In genomic region chr9:75090579-75090978, GRCh38 we compare ENCODE assay signal across 15 cellular contexts. TPM values are rescaled to one million over a fixed set of nuclear protein-coding genes. Genes with fewer than 3 reads are reported as not detected.
DNase-seq lines count a peak whose midpoint lies in the region; ATAC-seq and TF ChIP-seq lines count a peak whose summit lies in the region.
"Had no signal": no experiment of that assay in that cellular context is flagged by ENCODE, and none has a peak within 500 bp of the region (broad histone marks: within the 10 kb centered on the region; RNA-seq: fewer than 3 reads in every experiment).

No MANE protein-coding gene starts in this region.

- H3K9me2 ChIP-seq in SU-DHL-6 (replicated peaks; ENCODE audit: insufficient read depth, low read length): no peaks in the 10 kb centered on the region

- H3K27ac Mint-ChIP-seq in activated naive CD4-positive, alpha-beta T cell treated with anti-CD3 and anti-CD28 coated beads, Interleukin-2, amount 10 ng/mL, durations not matched to agents 7 days and 5 days: peak overlapping the region; percentile 64
- H3K27ac Mint-ChIP-seq in stimulated activated naive CD8-positive, alpha-beta T cell treated with anti-CD3 and anti-CD28 coated beads, Interleukin-15, amount 100 ng/mL, for 72 hours: no peak overlapping the region

- intact Hi-C loops in vagina (cut with DNase I): no loop called here

- H3K4me1 Mint-ChIP-seq in activated naive CD4-positive, alpha-beta T cell treated with anti-CD3 and anti-CD28 coated beads, Interleukin-2, amount 10 ng/mL, durations not matched to agents 7 days and 5 days: peaks cover 66% of the 10 kb centered on the region
- peaks cover 72% of the 10 kb centered on the region for H3K4me1 Mint-ChIP-seq in stimulated activated naive CD8-positive, alpha-beta T cell treated with anti-CD3 and anti-CD28 coated beads, Interleukin-15, amount 100 ng/mL, for 72 hours

- H2AFZ ChIP-seq in SU-DHL-6 (ENCODE audit: low read depth, low read length, severe bottlenecking): no peak overlapping the region

- no peaks in the 10 kb centered on the region for H3K27me3 Mint-ChIP-seq in activated naive CD4-positive, alpha-beta T cell treated with anti-CD3 and anti-CD28 coated beads, Interleukin-2, amount 10 ng/mL, durations not matched to agents 7 days and 5 days
- H3K27me3 Mint-ChIP-seq in stimulated activated naive CD8-positive, alpha-beta T cell treated with anti-CD3 and anti-CD28 coated beads, Interleukin-15, amount 100 ng/mL, for 72 hours: no peaks in the 10 kb centered on the region

- H3K27me3 ChIP-seq in SU-DHL-6 (ENCODE audit: low read length): no peaks in the 10 kb centered on the region
- no peaks in the 10 kb centered on the region for H3K27me3 ChIP-seq in effector memory CD4-positive, alpha-beta T cell (replicated peaks; ENCODE audit: control insufficient read depth, insufficient read depth, low read length, poor library complexity, severe bottlenecking)
- H3K27me3 ChIP-seq in vagina: no peaks in the 10 kb centered on the region
- H3K27me3 ChIP-seq: MG63, pancreas had no signal

- TF ChIP-seq CTCF in SU-DHL-6 (IDR thresholded peaks at IDR 0.05; ENCODE audit: insufficient read depth, low read length, poor library complexity, severe bottlenecking) (no peak), vagina (IDR thresholded peaks at IDR 0.05) (no peak)

- TF ChIP-seq POLR2A in vagina (IDR thresholded peaks at IDR 0.05): no peak

- H3K4me3 ChIP-seq in SU-DHL-6 (ENCODE audit: insufficient read depth, low read length, poor library complexity, severe bottlenecking) (no peak overlapping the region), vagina (peak overlapping the region in 1 of 2 donors; percentile 89)
- H3K4me3 ChIP-seq in effector memory CD4-positive, alpha-beta T cell (ENCODE audit: insufficient read depth, low read depth, low read length, poor library complexity, severe bottlenecking): peak overlapping the region; percentile 94
- H3K4me3 ChIP-seq: MG63 had no signal

- H3K36me3 Mint-ChIP-seq in activated naive CD4-positive, alpha-beta T cell treated with anti-CD3 and anti-CD28 coated beads, Interleukin-2, amount 10 ng/mL, durations not matched to agents 7 days and 5 days: peaks cover 36% of the 10 kb centered on the region

- peak overlapping the region; percentile 97 for H3K4me2 ChIP-seq in SU-DHL-6 (ENCODE audit: low read depth, low read length, poor library complexity, severe bottlenecking)

- no peak overlapping the region for H3K9ac ChIP-seq in SU-DHL-6 (ENCODE audit: low read length)

- peaks cover 60% of the 10 kb centered on the region for H3K4me1 ChIP-seq in effector memory CD4-positive, alpha-beta T cell (ENCODE audit: control insufficient read depth, insufficient read depth, low read length, poor library complexity, severe bottlenecking)
- H3K4me1 ChIP-seq in vagina: peaks cover 66% of the 10 kb centered on the region

- H3K9me3 ChIP-seq in SU-DHL-6 (ENCODE audit: insufficient read depth, low read length) (no peaks in the 10 kb centered on the region), vagina (no peaks in the 10 kb centered on the region)
- no peaks in the 10 kb centered on the region for H3K9me3 ChIP-seq in effector memory CD4-positive, alpha-beta T cell (ENCODE audit: control insufficient read depth, low read length)
- H3K9me3 ChIP-seq: MG63, pancreas had no signal

- DNase-seq in activated naive CD4-positive, alpha-beta T cell treated with anti-CD3 and anti-CD28 coated beads, Interleukin-2, amount 10 ng/mL, durations not matched to agents 7 days and 5 days: no peak
- DNase-seq in activated naive CD4-positive, alpha-beta T cell treated with Interleukin-2 at 50 U/mL for 16 hours: no peak
- no peak for DNase-seq in effector memory CD4-positive, alpha-beta T cell
- DNase-seq in stimulated activated naive CD8-positive, alpha-beta T cell treated with anti-CD3 and anti-CD28 coated beads, Interleukin-15, amount 100 ng/mL, for 72 hours: no peak
- DNase-seq in globus pallidus (ENCODE audit: low spot score) (no peak), vagina (ENCODE audit: extremely low spot score in 2 of 2) (no peak)
- DNase-seq: DMS79 treated with DMSO at 0.1 percent for 48 hours; MG63; midbrain; NCI-H2107; pancreas; Right ventricle myocardium superior; stimulated activated CD4-positive, alpha-beta T cell treated with anti-CD3 and anti-CD28 coated beads, Interleukin-12 subunit alpha, Interleukin-12 subunit beta, amount 100 ng/mL, for 4 hours had no signal

- CTCF ChIA-PET in activated naive CD4-positive, alpha-beta T cell treated with anti-CD3 and anti-CD28 coated beads, Interleukin-2, amount 10 ng/mL, durations not matched to agents 7 days and 5 days (lab: Charles Lee): interaction anchor here (0.6 to 1.5 kb wide), 3 partner anchors 8 to 95 kb away, joined by 3 to 4 read pairs (median 3); no protein-coding TSS in a partner anchor

- H3K27ac ChIP-seq in SU-DHL-6 (ENCODE audit: low read depth, low read length) (no peak overlapping the region), vagina (no peak overlapping the region)
- H3K27ac ChIP-seq in effector memory CD4-positive, alpha-beta T cell (ENCODE audit: insufficient read depth, low read length, poor library complexity, severe bottlenecking): peak overlapping the region; percentile 14
- H3K27ac ChIP-seq: pancreas had no signal

- H3K9me3 Mint-ChIP-seq in activated naive CD4-positive, alpha-beta T cell treated with anti-CD3 and anti-CD28 coated beads, Interleukin-2, amount 10 ng/mL, durations not matched to agents 7 days and 5 days: no peaks in the 10 kb centered on the region
- no peaks in the 10 kb centered on the region for H3K9me3 Mint-ChIP-seq in stimulated activated naive CD8-positive, alpha-beta T cell treated with anti-CD3 and anti-CD28 coated beads, Interleukin-15, amount 100 ng/mL, for 72 hours

- peaks cover 67% of the 10 kb centered on the region for H3K79me2 ChIP-seq in SU-DHL-6 (ENCODE audit: insufficient read depth, low read length)

- no peak for ATAC-seq in stimulated activated naive CD8-positive, alpha-beta T cell treated with anti-CD3 and anti-CD28 coated beads, Interleukin-15, amount 100 ng/mL, for 72 hours
- no peak for ATAC-seq in HG02981 (IDR thresholded peaks at IDR 0.05; ENCODE audit: unreplicated experiment)
- ATAC-seq: pancreas had no signal

- H3F3A ChIP-seq in SU-DHL-6 (ENCODE audit: insufficient read depth): peaks cover 12% of the 10 kb centered on the region

- H3K36me3 ChIP-seq in SU-DHL-6 (ENCODE audit: low read length) (no peaks in the 10 kb centered on the region), vagina (no peaks in the 10 kb centered on the region)
- no peaks in the 10 kb centered on the region for H3K36me3 ChIP-seq in effector memory CD4-positive, alpha-beta T cell (ENCODE audit: control insufficient read depth, insufficient read depth, low read length)
- H3K36me3 ChIP-seq: MG63, pancreas had no signal

- peaks cover 3% of the 10 kb centered on the region; the same call in 1 of the 2 replicates for H4K20me1 ChIP-seq in SU-DHL-6 (ENCODE audit: low read depth, low read length)

- peak overlapping the region; percentile 97 for H3K4me3 Mint-ChIP-seq in activated naive CD4-positive, alpha-beta T cell treated with anti-CD3 and anti-CD28 coated beads, Interleukin-2, amount 10 ng/mL, durations not matched to agents 7 days and 5 days
- peak overlapping the region; percentile 50 to 69 for H3K4me3 Mint-ChIP-seq in stimulated activated naive CD8-positive, alpha-beta T cell treated with anti-CD3 and anti-CD28 coated beads, Interleukin-15, amount 100 ng/mL, for 72 hours

RNA-seq across cellular contexts. Expression of gene OSTF1, which starts 2.3 kb away (rescaled TPM):
- total RNA-seq in vagina: 25.0 TPM

RNA-seq across cellular contexts. Expression of gene NMRK1, which starts 2.6 kb away (rescaled TPM):
- total RNA-seq in vagina: 20.4 TPM
